Comparison of ENCODE assay signal across 8 cellular contexts in the genomic region with DNA sequence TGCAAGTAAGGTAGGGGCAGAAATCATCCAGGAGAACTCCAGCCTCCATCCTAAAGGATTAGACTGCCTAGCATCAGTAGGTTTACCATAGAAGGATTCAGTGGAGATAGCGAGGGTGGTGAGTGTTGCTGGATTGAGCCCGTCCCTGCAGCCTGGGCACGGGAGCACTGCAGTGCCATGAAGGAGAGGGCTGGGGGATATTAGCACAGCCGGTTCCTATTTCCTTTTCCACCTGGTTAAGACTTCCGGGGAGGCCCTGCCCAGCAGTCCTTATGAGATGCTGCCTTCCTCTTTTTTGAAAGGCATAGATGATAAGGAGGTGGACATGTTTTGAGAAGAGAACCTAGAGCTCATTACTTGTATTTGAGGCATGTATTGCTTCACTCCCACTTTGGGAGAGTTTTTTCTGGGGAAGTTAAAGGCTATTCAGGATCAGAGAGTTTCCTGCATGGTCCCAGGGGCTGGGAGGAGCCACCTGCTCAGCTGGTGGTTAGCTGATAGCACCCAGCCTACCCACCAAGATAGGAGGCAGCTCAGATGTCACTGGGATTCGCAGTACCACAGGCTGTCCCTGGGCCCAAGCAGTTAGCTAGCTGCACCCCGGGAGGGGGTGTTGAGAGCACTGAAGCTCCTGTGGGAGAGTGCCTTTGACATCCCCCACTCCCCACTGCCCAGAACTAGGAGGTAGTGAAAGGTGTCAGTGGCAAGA. TPM values are rescaled to one million over a fixed set of nuclear protein-coding genes. Genes with fewer than 3 reads are reported as not detected.
A peak's percentile ranks its signal among the peaks of the same experiment; 100 is the strongest.
DNase-seq lines count a peak whose midpoint lies in the region; ATAC-seq, FAIRE-seq and TF ChIP-seq lines count a peak whose summit lies in the region.

No MANE protein-coding gene starts in this region.

- H3K4me2 ChIP-seq in DOHH2 (ENCODE audit: low read length): peak overlapping the region; percentile 86

- DNase-seq in OCI-M1 (lab: John Stamatoyannopoulos, UW) (peak; percentile 98), pancreas (peak in 1 of 6 donors; percentile 20), NCI-H510A (lab: John Stamatoyannopoulos, UW) (no peak), HuH-7.5 (ENCODE audit: low spot score) (no peak), AG08396 (ENCODE audit: low spot score) (no peak), NCI-H1105 (lab: John Stamatoyannopoulos, UW) (no peak)

- H3K4me1 ChIP-seq in DOHH2 (ENCODE audit: control insufficient read depth, low read length): peaks cover 61% of the 10 kb centered on the region
- peaks cover 28 to 46% of the 10 kb centered on the region in 2 donors for H3K4me1 ChIP-seq in esophagus (ENCODE audit: control insufficient read depth in 2 of 2, insufficient read depth in 2 of 2, low read length in 1 of 2)
- H3K4me1 ChIP-seq in pancreas: peaks cover 75 to 100% (median 84%) of the 10 kb centered on the region in 3 donors

- H3K27me3 ChIP-seq in DOHH2 (ENCODE audit: control insufficient read depth, low read length) (no peaks in the 10 kb centered on the region), esophagus (ENCODE audit: control insufficient read depth in 1 of 2, insufficient read depth in 2 of 2, low read length in 2 of 2) (no peaks in the 10 kb centered on the region), pancreas (no peaks in the 10 kb centered on the region)

- no peak for TF ChIP-seq CTCF in DOHH2 (IDR thresholded peaks at IDR 0.05; ENCODE audit: low read depth, low read length, poor library complexity, severe bottlenecking)
- no peak for TF ChIP-seq CTCF in pancreas (IDR thresholded peaks at IDR 0.05)

- H3K9me2 ChIP-seq in DOHH2 (replicated peaks; ENCODE audit: control insufficient read depth, low read length): no peaks in the 10 kb centered on the region

- H3K4me3 ChIP-seq in DOHH2 (ENCODE audit: low read length) (peak overlapping the region; percentile 16; the same call in 1 of the 2 replicates), esophagus (ENCODE audit: low read depth in 1 of 2, low read length in 2 of 2) (no peak overlapping the region), pancreas (peak overlapping the region in 1 of 4 donors; percentile 3)

- no peak for FAIRE-seq in pancreas (lab: Jason Lieb, UNC)

- H3K36me3 ChIP-seq in DOHH2 (ENCODE audit: control insufficient read depth, low read length): peaks cover 11% of the 10 kb centered on the region
- H3K36me3 ChIP-seq in esophagus (ENCODE audit: control insufficient read depth in 2 of 2, insufficient read depth in 2 of 2, low read length in 1 of 2): peaks cover 0 to 2% of the 10 kb centered on the region in 2 donors
- H3K36me3 ChIP-seq in pancreas: no peaks in the 10 kb centered on the region

- H3K27ac ChIP-seq in DOHH2 (ENCODE audit: low read depth, low read length) (no peak overlapping the region; the same call in 1 of the 2 replicates), esophagus (ENCODE audit: low read depth in 2 of 2, low read length in 1 of 2) (peak overlapping the region; percentile 76 to 96), pancreas (peak overlapping the region; percentile 68 to 93 (median 80))

- 42 to 46% methylated on average over 7 of the region's 7 CpGs for WGBS in esophagus, 2 donors
- 39 to 41% methylated on average over 7 of the region's 7 CpGs for WGBS in pancreas, 2 donors

- no peaks in the 10 kb centered on the region for H3K9me3 ChIP-seq in DOHH2 (ENCODE audit: control insufficient read depth, insufficient read depth, low read length)
- no peaks in the 10 kb centered on the region for H3K9me3 ChIP-seq in esophagus (ENCODE audit: control insufficient read depth in 2 of 2, insufficient read depth in 1 of 2, low read depth in 1 of 2, low read length in 1 of 2)
- H3K9me3 ChIP-seq in pancreas: no peaks in the 10 kb centered on the region

- H3K79me2 ChIP-seq in DOHH2 (ENCODE audit: control insufficient read depth, low read length): peaks cover 97% of the 10 kb centered on the region

- ATAC-seq in pancreas: no peak

- intact Hi-C loops in pancreas (cut with DNase I): loop anchor here in 1 of 3 donors (10.0 kb wide), 1 partner anchor 50 kb away; no protein-coding TSS in a partner anchor

- peaks cover 27% of the 10 kb centered on the region for H4K20me1 ChIP-seq in DOHH2 (ENCODE audit: control insufficient read depth, insufficient read depth, low read depth, low read length)

- H3F3A ChIP-seq in DOHH2 (ENCODE audit: control insufficient read depth, insufficient read depth): peaks cover 6% of the 10 kb centered on the region; the same call in 1 of the 2 replicates

RNA-seq across cellular contexts. Expression of a gene that starts 17.2 kb away (rescaled TPM):
- polyA plus RNA-seq in esophagus: 100 to 1,000 TPM; 261 to 376 TPM
- total RNA-seq in pancreas: 100 to 1,000 TPM; 137 to 284 (median 189) TPM
- 100 to 1,000 TPM in 1 of 2 donors, 10 to 100 TPM in 1; 98.2 to 195 TPM for polyA plus RNA-seq in pancreas

RNA-seq across cellular contexts. Expression of a gene that starts 45.7 kb away (rescaled TPM):
- polyA plus RNA-seq in esophagus: 100 to 1,000 TPM; 248 to 396 TPM
- 100 to 1,000 TPM in 5 of 6 donors, 10 to 100 TPM in 1; 93.5 to 140 (median 131) TPM for total RNA-seq in pancreas
- polyA plus RNA-seq in pancreas: 100 to 1,000 TPM; 107 to 162 TPM

RNA-seq across cellular contexts. Expression of a gene that starts 46.9 kb away (rescaled TPM):
- polyA plus RNA-seq in esophagus (1 to 10 TPM; 3.3 to 7.3 TPM), pancreas (10 to 100 TPM in 1 of 2 donors, 1 to 10 TPM in 1; 2.6 to 43.4 TPM)
- total RNA-seq in pancreas: 1 to 10 TPM in 5 of 6 donors, under 1 TPM in 1; 0.79 to 3.8 (median 2.6) TPM
